Comparison of ENCODE assay signal across 18 cellular contexts in genomic region chr21:32918467-32919140, GRCh38.
"Had no signal": no experiment of that assay in that cellular context is flagged by ENCODE, and none has a peak within 500 bp of the region (broad histone marks: within the 10 kb centered on the region; RNA-seq: fewer than 3 reads in every experiment).

No MANE protein-coding gene starts in this region.

- H3K4me1 Mint-ChIP-seq: naive B cell had no signal

- H3K27ac ChIP-seq: brain microvascular endothelial cell, lower lobe of right lung, sigmoid colon, suprapubic skin had no signal

- H3K27me3 ChIP-seq: brain microvascular endothelial cell, sigmoid colon, suprapubic skin had no signal

- H3K4me3 ChIP-seq: lower lobe of right lung, sigmoid colon, suprapubic skin had no signal

- H3K27ac Mint-ChIP-seq: activated T-helper 2 cell treated with anti-CD3 and anti-CD28 coated beads, Interferon-gamma antibody, Interleukin-2, Interleukin-4, amounts not matched to agents 10 μg/mL and 5 μg/mL and 100 μg/mL, durations not matched to agents 14 hours and 24 hours and 36 hours; progenitor cell of endocrine pancreas; type B pancreatic cell had no signal

- H3K4me3 Mint-ChIP-seq: naive B cell, type B pancreatic cell had no signal

- DNase-seq: activated CD4-positive, alpha-beta T cell treated with anti-CD3 and anti-CD28 coated beads for 48 hours; activated naive CD4-positive, alpha-beta T cell treated with anti-CD3 and anti-CD28 coated beads, Interleukin-2, amount 50 U/mL, for 16 hours; activated T-cell treated with anti-CD3 and anti-CD28 coated beads for 4 hours; brain microvascular endothelial cell; erythroblast; lower lobe of right lung; naive B cell; occipital lobe; sigmoid colon; stimulated activated CD4-positive, alpha-beta T cell treated with anti-CD3 and anti-CD28 coated beads, Interleukin-12 subunit alpha, Interleukin-12 subunit beta, amount 100 ng/mL, for 4 hours; stimulated activated CD4-positive, alpha-beta T cell treated with anti-CD3 and anti-CD28 coated beads, Interleukin-2, amount 100 ng/mL, for 48 hours; stimulated activated naive CD8-positive, alpha-beta T cell treated with anti-CD3 and anti-CD28 coated beads, Interleukin-15, Interleukin-2, amounts not matched to agents 100 U/mL and 50 U/mL, for 24 hours; SW 1271; T-helper 9 cell had no signal

- ATAC-seq: lower lobe of right lung; stimulated activated naive CD8-positive, alpha-beta T cell treated with anti-CD3 and anti-CD28 coated beads, Interleukin-15, Interleukin-2, amounts not matched to agents 100 U/mL and 50 U/mL, for 24 hours had no signal

- H3K36me3 ChIP-seq: brain microvascular endothelial cell, lower lobe of right lung, sigmoid colon, suprapubic skin had no signal

- H3K36me3 Mint-ChIP-seq: naive B cell, type B pancreatic cell had no signal

- H3K4me1 ChIP-seq: lower lobe of right lung, sigmoid colon, suprapubic skin had no signal

- H3K9me3 ChIP-seq: lower lobe of right lung, sigmoid colon, suprapubic skin had no signal
